ENCODE assay signal across 10 cellular contexts in the genomic region with DNA sequence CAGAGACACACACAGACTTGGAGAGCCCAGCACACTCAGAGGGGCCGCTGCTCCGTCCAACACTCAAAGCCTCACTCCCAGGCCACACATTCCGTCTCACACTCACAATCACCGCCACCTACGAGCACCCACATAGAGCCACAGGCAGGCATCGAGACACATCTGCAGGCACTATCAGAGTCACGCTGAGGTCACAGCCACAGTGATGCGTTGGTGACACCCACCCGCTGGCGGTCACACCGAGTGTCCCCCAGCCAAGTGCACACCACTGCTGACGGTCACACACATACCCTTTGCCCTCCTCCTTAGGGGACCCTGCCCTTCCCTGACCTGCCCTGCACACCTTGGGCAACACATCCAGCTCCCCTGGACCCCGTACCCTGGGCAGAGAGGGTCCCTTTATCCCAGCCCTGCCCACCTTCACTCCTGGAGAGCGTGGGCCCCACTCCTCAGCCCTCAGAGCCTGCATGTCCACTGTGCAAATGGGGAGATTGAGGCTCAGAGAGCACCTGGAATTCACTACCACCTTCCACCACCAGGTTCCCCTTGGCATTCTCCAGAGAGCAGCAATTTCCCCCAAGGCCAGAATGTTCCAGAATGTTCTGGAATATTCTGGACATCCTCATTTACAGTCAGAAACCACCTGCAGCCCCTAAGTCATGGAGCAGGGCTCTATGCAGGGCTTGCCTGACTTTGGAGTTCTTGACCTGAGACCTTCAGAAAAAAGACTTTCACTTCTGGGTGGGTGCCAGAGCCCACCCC.
A peak's percentile ranks its signal among the peaks of the same experiment; 100 is the strongest.
DNase-seq lines count a peak whose midpoint lies in the region; ATAC-seq and TF ChIP-seq lines count a peak whose summit lies in the region.
"Had no signal": no experiment of that assay in that cellular context is flagged by ENCODE, and none has a peak within 500 bp of the region (broad histone marks: within the 10 kb centered on the region; RNA-seq: fewer than 3 reads in every experiment).

No MANE protein-coding gene starts in this region.

- no peaks in the 10 kb centered on the region for H3K36me3 ChIP-seq in BLaER1

- 0 out of 2 replicates have a peak overlapping the region, but pooled peaks have one; percentile 24 for H3K4me2 ChIP-seq in BLaER1

- no peaks in the 10 kb centered on the region; the same call in 1 of the 2 replicates for H4K20me1 ChIP-seq in BLaER1

- peak; percentile 14; the same call in 1 of the 2 replicates for TF ChIP-seq CTCF in WI38 (IDR thresholded peaks at IDR 0.05; ENCODE audit: low read depth, low read length)

- no peak overlapping the region for H3K27ac ChIP-seq in BLaER1
- H3K27ac ChIP-seq: skin epidermis had no signal

- H3K9ac ChIP-seq in BLaER1 = no peak overlapping the region

- no peaks in the 10 kb centered on the region for H3K27me3 ChIP-seq in BLaER1

- peak; percentile 9 for DNase-seq in iPS-NIHi7 (ENCODE audit: extremely low spot score)
- DNase-seq in activated gamma-delta T cell (lab: John Stamatoyannopoulos, UW) = no peak
- DNase-seq in GF-D8 (lab: John Stamatoyannopoulos, UW) = no peak
- DNase-seq: activated CD4-positive, alpha-beta T cell treated with anti-CD3 and anti-CD28 coated beads, Interleukin-2, amount 10 ng/mL, durations not matched to agents 7 days and 5 days; activated effector memory CD4-positive, alpha-beta T cell treated with Interleukin-2 at 50 U/mL for 16 hours; cerebellar nuclear complex had no signal

- peaks cover 8% of the 10 kb centered on the region for H3K4me1 ChIP-seq in BLaER1

- H3K4me3 ChIP-seq in BLaER1 = no peak overlapping the region
- H3K4me3 ChIP-seq in WI38 (ENCODE audit: low read depth, low read length) = no peak overlapping the region
- H3K4me3 ChIP-seq: skin epidermis had no signal

- H3K9me3 ChIP-seq in BLaER1 = no peaks in the 10 kb centered on the region

- no peak for ATAC-seq in GM18909 (IDR thresholded peaks at IDR 0.05; ENCODE audit: poor library complexity, unreplicated experiment)
